8 cellular contexts compared by ENCODE assay signal in the genomic region with DNA sequence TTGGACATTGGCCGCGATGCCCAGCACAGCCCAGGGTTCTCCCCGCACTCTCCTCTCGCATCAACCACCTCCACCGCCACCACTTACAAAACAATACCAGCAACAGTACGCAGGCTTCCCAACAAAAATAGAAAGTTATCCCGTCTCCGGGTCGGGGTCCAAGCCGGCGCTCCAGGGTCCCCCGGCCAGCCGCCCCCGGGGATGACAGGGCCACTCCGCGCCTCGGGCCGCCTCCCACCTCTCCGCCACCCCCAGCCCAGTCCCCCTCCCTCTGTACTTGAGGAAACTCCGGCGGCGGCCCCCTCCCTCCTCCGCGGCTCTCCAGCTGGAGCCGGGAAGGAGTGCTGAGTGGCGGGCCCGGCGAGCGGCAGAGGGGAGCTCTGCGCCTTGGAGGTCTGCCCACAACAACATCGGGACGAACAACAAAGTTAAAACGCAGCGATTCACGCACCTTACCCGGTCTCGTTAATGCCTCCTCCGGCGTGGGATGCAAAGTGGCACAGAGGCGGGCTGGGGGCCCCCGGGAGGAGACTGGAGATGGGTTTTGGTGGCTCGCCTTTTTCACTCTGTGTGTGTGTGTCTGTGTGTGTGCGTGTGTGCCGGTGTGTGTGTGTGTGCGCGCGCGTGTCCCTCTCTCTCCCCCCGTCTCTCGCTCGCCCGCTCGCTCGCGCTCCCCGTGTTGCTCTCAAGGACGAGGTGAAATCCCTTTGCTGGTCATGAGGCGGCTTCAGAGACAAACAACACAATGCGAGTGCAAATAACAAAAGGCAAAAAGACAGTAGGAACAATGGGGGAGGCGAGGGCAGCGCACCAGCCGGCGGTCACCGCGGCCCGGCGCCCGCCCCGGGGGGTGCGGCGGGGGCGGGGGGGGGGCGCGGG.
A peak's percentile ranks its signal among the peaks of the same experiment; 100 is the strongest.
DNase-seq lines count a peak whose midpoint lies in the region; ATAC-seq lines count a peak whose summit lies in the region.

No MANE protein-coding gene starts in this region.

- peak overlapping the region; percentile 80 for H3K4me3 Mint-ChIP-seq in activated T-cell treated with anti-CD3 and anti-CD28 coated beads, Interleukin-2, amount 50 U/mL, for 24 hours

- under 1% methylated on average over 74 of the region's 74 CpGs for WGBS in right cardiac atrium

- DNase-seq in activated T-cell treated with anti-CD3 and anti-CD28 coated beads, Interleukin-2, amount 50 U/mL, for 24 hours, result peak; percentile 33
- no peak for DNase-seq in activated T-cell treated with anti-CD3 and anti-CD28 coated beads, Interleukin-2, amount 50 U/mL, for 1 hour
- peak; percentile 56 for DNase-seq in NCI-H2196 treated with DMSO at 0.1 percent for 48 hours (lab: John Stamatoyannopoulos, UW; ENCODE audit: unreplicated experiment)
- DNase-seq in amniotic epithelial cell (ENCODE audit: low read depth), result peak; percentile 63
- DNase-seq in right cardiac atrium, result peak; percentile 66 to 90 (median 89)
- DNase-seq in pons (ENCODE audit: low spot score), result peak; percentile 30

- no peaks in the 10 kb centered on the region for H3K9me3 Mint-ChIP-seq in activated T-cell treated with anti-CD3 and anti-CD28 coated beads, Interleukin-2, amount 50 U/mL, for 24 hours

- H3K27me3 ChIP-seq in right cardiac atrium (ENCODE audit: control insufficient read depth, insufficient read depth), result no peaks in the 10 kb centered on the region

- H3K9me3 ChIP-seq in right cardiac atrium (ENCODE audit: control insufficient read depth, low read length), result no peaks in the 10 kb centered on the region

- peaks cover 16% of the 10 kb centered on the region for H3K4me1 Mint-ChIP-seq in activated T-cell treated with anti-CD3 and anti-CD28 coated beads, Interleukin-2, amount 50 U/mL, for 24 hours (ENCODE audit: low read depth)

- peaks cover 90% of the 10 kb centered on the region for H3K27me3 Mint-ChIP-seq in activated T-cell treated with anti-CD3 and anti-CD28 coated beads, Interleukin-2, amount 50 U/mL, for 24 hours

- no peaks in the 10 kb centered on the region for H3K36me3 Mint-ChIP-seq in activated T-cell treated with anti-CD3 and anti-CD28 coated beads, Interleukin-2, amount 50 U/mL, for 24 hours (ENCODE audit: low read depth)

- H3K4me3 ChIP-seq in right cardiac atrium (ENCODE audit: low read length), result peak overlapping the region; percentile 98

- H3K27ac Mint-ChIP-seq in activated T-cell treated with anti-CD3 and anti-CD28 coated beads, Interleukin-2, amount 50 U/mL, for 24 hours, result no peak overlapping the region

- intact Hi-C loops in right cardiac atrium (cut with DNase I), result no loop called here

- ATAC-seq in right cardiac atrium (peak; percentile 90), GM19397 (IDR thresholded peaks at IDR 0.05; ENCODE audit: unreplicated experiment) (no peak), GM21529 (IDR thresholded peaks at IDR 0.05; ENCODE audit: unreplicated experiment) (no peak)

- H3K27ac ChIP-seq in right cardiac atrium (ENCODE audit: low read length), result peak overlapping the region; percentile 96

- no peaks in the 10 kb centered on the region for H3K4me1 ChIP-seq in right cardiac atrium (ENCODE audit: control insufficient read depth, insufficient read depth, low read length)

Comparison
In these comparisons a context has a peak if more than half of its experiments do, and no peak if none do; other contexts are left out.
1. ATAC-seq: peak in right cardiac atrium (2 of 2); none in GM19397 (single experiment) and GM21529 (single experiment).